In the genomic region with DNA sequence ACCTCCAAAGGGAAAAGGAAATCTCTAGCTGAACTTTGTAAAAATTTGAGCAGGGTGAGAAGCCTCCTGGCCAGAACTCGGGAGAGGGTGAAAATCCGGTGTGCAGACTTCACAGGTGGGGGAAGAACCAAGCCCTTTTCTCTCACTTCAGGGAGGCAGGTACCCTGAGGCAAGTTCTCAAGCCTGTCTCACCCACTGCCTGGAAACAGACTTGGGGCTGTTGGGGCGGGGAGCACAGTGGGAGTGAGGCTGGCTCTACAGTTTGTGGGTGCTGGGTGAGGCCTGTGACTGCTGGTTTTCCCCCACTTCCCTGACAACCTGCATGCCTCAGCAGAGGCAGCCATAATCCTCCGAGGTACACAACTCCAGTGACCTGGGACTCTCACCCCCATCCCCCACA, we compare ENCODE assay signal across 25 cellular contexts.
"Had no signal": no experiment of that assay in that cellular context is flagged by ENCODE, and none has a peak within 500 bp of the region (broad histone marks: within the 10 kb centered on the region; RNA-seq: fewer than 3 reads in every experiment).

No MANE protein-coding gene starts in this region.

- H3K4me3 Mint-ChIP-seq: immature natural killer cell; mesothelial cell of epicardium; naive B cell; natural killer cell; stimulated activated effector memory CD8-positive, alpha-beta T cell treated with anti-CD3 and anti-CD28 coated beads, Interleukin-12 subunit alpha, Interleukin-12 subunit beta, amount 100 ng/mL, for 72 hours; stimulated activated naive CD8-positive, alpha-beta T cell treated with anti-CD3 and anti-CD28 coated beads, Interleukin-15, Interleukin-2, amounts not matched to agents 100 ng/mL and 50 ng/mL, for 24 hours had no signal

- H3K4me3 ChIP-seq: left lung, lower lobe of right lung, pancreas, prostate gland, spleen, transverse colon, upper lobe of left lung, vagina had no signal

- ATAC-seq: left colon; left lung; lower lobe of right lung; natural killer cell; pancreas; right cardiac atrium; sciatic nerve; stimulated activated effector memory CD8-positive, alpha-beta T cell treated with anti-CD3 and anti-CD28 coated beads, Interleukin-12 subunit alpha, Interleukin-12 subunit beta, amount 100 ng/mL, for 72 hours had no signal

- H3K36me3 Mint-ChIP-seq: mesothelial cell of epicardium; naive B cell; natural killer cell; stimulated activated effector memory CD8-positive, alpha-beta T cell treated with anti-CD3 and anti-CD28 coated beads, Interleukin-12 subunit alpha, Interleukin-12 subunit beta, amount 100 ng/mL, for 72 hours had no signal

- DNase-seq: hypothalamus; immature natural killer cell; kidney; left colon; left lung; lower lobe of right lung; mesendoderm; naive B cell; natural killer cell; pancreas; posterior cingulate gyrus; retina; right cardiac atrium; small intestine; spleen; stimulated activated CD4-positive, alpha-beta T cell treated with anti-CD3 and anti-CD28 coated beads, Interleukin-4, amount 100 ng/mL, for 24 hours; stimulated activated naive CD4-positive, alpha-beta T cell; transverse colon; upper lobe of left lung had no signal

- H3K27ac Mint-ChIP-seq: immature natural killer cell; mesothelial cell of epicardium; naive B cell; natural killer cell; stimulated activated effector memory CD8-positive, alpha-beta T cell treated with anti-CD3 and anti-CD28 coated beads, Interleukin-12 subunit alpha, Interleukin-12 subunit beta, amount 100 ng/mL, for 72 hours; stimulated activated naive CD8-positive, alpha-beta T cell treated with anti-CD3 and anti-CD28 coated beads, Interleukin-15, Interleukin-2, amounts not matched to agents 100 ng/mL and 50 ng/mL, for 24 hours had no signal

- H3K4me1 Mint-ChIP-seq: immature natural killer cell; mesothelial cell of epicardium; naive B cell; natural killer cell; stimulated activated effector memory CD8-positive, alpha-beta T cell treated with anti-CD3 and anti-CD28 coated beads, Interleukin-12 subunit alpha, Interleukin-12 subunit beta, amount 100 ng/mL, for 72 hours had no signal
